Comparison of ENCODE assay signal across 8 cellular contexts in the genomic region with DNA sequence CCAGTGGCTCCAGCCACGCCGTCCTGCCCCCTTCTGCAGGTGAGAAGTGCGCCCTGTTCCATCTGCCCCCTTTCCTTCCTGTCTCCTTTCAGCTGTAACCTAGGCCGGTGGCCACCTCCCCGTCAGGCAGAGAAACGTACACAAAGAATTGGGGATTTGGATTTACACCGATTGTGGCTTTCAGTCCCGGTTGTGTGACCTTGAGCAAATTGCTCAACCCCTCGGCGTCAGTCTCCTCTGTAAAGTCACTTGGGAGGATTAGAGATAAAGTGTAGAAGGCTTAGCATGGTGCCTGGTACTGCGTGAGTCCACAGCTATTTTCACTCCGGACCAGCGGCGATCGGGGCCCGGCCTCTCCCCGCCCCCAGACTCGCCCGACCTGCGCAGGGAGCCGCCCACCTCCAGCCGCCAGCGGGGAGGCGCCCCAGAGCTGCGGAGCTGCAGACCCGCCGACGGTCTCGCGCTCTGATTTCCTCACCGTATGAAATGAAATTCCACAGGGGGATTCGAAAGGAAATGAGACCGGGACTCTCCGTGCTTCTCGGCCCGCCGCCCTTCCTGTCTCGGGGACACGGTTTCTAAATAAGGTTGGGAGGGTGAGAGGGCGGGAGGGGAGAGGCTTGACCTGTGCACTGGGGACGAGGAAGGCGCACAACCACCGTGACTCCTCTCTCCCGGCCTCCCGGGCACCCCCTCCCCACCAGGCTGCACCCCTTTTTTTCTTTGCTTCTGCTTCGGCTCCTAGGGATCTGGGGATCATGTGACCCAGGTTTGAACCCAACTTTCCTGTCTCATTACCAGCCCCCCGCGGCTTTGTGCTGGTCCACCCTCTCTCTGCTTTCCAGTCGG. TPM values are rescaled to one million over a fixed set of nuclear protein-coding genes. Genes with fewer than 3 reads are reported as not detected.
DNase-seq lines count a peak whose midpoint lies in the region; ATAC-seq and TF ChIP-seq lines count a peak whose summit lies in the region.

No MANE protein-coding gene starts in this region.

- no peak for TF ChIP-seq CTCF in glutamatergic neuron (IDR thresholded peaks at IDR 0.05; ENCODE audit: partially characterized antibody, unreplicated experiment)

- H3K4me1 Mint-ChIP-seq in activated naive CD8-positive, alpha-beta T cell treated with anti-CD3 and anti-CD28 coated beads for 36 hours: peaks cover 7% of the 10 kb centered on the region
- peaks cover 2% of the 10 kb centered on the region for H3K4me1 Mint-ChIP-seq in glutamatergic neuron (ENCODE audit: low read depth, unreplicated experiment)

- no peaks in the 10 kb centered on the region for H3K36me3 Mint-ChIP-seq in activated naive CD8-positive, alpha-beta T cell treated with anti-CD3 and anti-CD28 coated beads for 36 hours
- no peaks in the 10 kb centered on the region for H3K36me3 Mint-ChIP-seq in glutamatergic neuron (ENCODE audit: unreplicated experiment)

- H3K27me3 Mint-ChIP-seq in activated naive CD8-positive, alpha-beta T cell treated with anti-CD3 and anti-CD28 coated beads for 36 hours: peaks cover 62% of the 10 kb centered on the region
- peaks cover 7% of the 10 kb centered on the region for H3K27me3 Mint-ChIP-seq in glutamatergic neuron (ENCODE audit: unreplicated experiment)

- H3K9me3 Mint-ChIP-seq in activated naive CD8-positive, alpha-beta T cell treated with anti-CD3 and anti-CD28 coated beads for 36 hours: no peaks in the 10 kb centered on the region
- H3K9me3 Mint-ChIP-seq in glutamatergic neuron (ENCODE audit: unreplicated experiment): peaks cover 10% of the 10 kb centered on the region

- DNase-seq in DMS153 (lab: John Stamatoyannopoulos, UW) (peak; percentile 35), NCI-H526 treated with DMSO at 0.1 percent for 48 hours (lab: John Stamatoyannopoulos, UW) (peak; percentile 78), glutamatergic neuron (peak; percentile 88), nucleus accumbens (lab: John Stamatoyannopoulos, UW) (peak in 47 of 56 donors; percentile 7 to 73 (median 51)), inferior parietal cortex (ENCODE audit: extremely low spot score) (no peak)
- DNase-seq in activated naive CD8-positive, alpha-beta T cell treated with anti-CD3 and anti-CD28 coated beads for 36 hours: peak; percentile 55

- peak overlapping the region; percentile 82 for H3K4me3 Mint-ChIP-seq in activated naive CD8-positive, alpha-beta T cell treated with anti-CD3 and anti-CD28 coated beads for 36 hours
- H3K4me3 Mint-ChIP-seq in glutamatergic neuron (ENCODE audit: unreplicated experiment): peak overlapping the region; percentile 97

- ATAC-seq in GM19397 (IDR thresholded peaks at IDR 0.05; ENCODE audit: unreplicated experiment) (peak; percentile 55), HG03378 (IDR thresholded peaks at IDR 0.05; ENCODE audit: unreplicated experiment) (peak; percentile 38)

- no peak overlapping the region for H3K27ac Mint-ChIP-seq in activated naive CD8-positive, alpha-beta T cell treated with anti-CD3 and anti-CD28 coated beads for 36 hours
- peak overlapping the region; percentile 90 for H3K27ac Mint-ChIP-seq in glutamatergic neuron (ENCODE audit: unreplicated experiment)

RNA-seq across cellular contexts. Expression of gene FZD4, which starts 0.7 kb away (rescaled TPM):
- total RNA-seq in activated naive CD8-positive, alpha-beta T cell treated with anti-CD3 and anti-CD28 coated beads for 36 hours: under 1 TPM; 0.04 to 0.06 TPM
- 2.0 TPM for total RNA-seq in glutamatergic neuron (ENCODE audit: unreplicated experiment)
